In genomic region chr7:137682596-137682995, GRCh38 we compare ENCODE assay signal across 21 cellular contexts.
DNase-seq lines count a peak whose midpoint lies in the region; ATAC-seq, FAIRE-seq and TF ChIP-seq lines count a peak whose summit lies in the region.
"Had no signal": no experiment of that assay in that cellular context is flagged by ENCODE, and none has a peak within 500 bp of the region (broad histone marks: within the 10 kb centered on the region; RNA-seq: fewer than 3 reads in every experiment).

No MANE protein-coding gene starts in this region.

- H2AFZ ChIP-seq in ACC112 (ENCODE audit: low read length, unreplicated experiment): peak overlapping the region; percentile 16
- H2AFZ ChIP-seq: PC-9 had no signal

- H3K36me3 ChIP-seq in ACC112 (ENCODE audit: insufficient read depth, low read length) (0 out of 2 replicates have a peak, but pooled peaks cover 5% of the 10 kb centered on the region), bronchial epithelial cell (ENCODE audit: control insufficient read depth, insufficient read depth, low read length) (no peaks in the 10 kb centered on the region)
- H3K36me3 ChIP-seq: upper lobe of right lung had no signal

- POLR2A ChIA-PET in RWPE1 (lab: Yijun Ruan, JAX; ENCODE audit: low non-redundant PET): no interaction called here

- TF ChIP-seq CTCF in bronchial epithelial cell (IDR thresholded peaks at IDR 0.05; ENCODE audit: insufficient read depth, low read length, severe bottlenecking) (no peak), RWPE1 (conservative IDR thresholded peaks at IDR 0.05; ENCODE audit: low read depth) (no peak)

- H3K27ac ChIP-seq in ACC112 (ENCODE audit: low read depth, low read length): peak overlapping the region; percentile 96
- H3K27ac ChIP-seq in RWPE1: no peak overlapping the region
- H3K27ac ChIP-seq: PC-9, upper lobe of right lung had no signal

- DNase-seq in LHCN-M2 (ENCODE audit: low read depth) (peak; percentile 72), bronchial epithelial cell (ENCODE audit: low read depth) (peak; percentile 82), kidney tubule cell (ENCODE audit: low spot score) (peak; percentile 98), RWPE1 (ENCODE audit: low spot score) (no peak), cortex of kidney (lab: John Stamatoyannopoulos, UW) (no peak), germinal center (ENCODE audit: low spot score) (no peak)
- DNase-seq: activated CD4-positive, CD25-positive, alpha-beta regulatory T cell; activated CD8-positive, alpha-beta memory T cell treated with anti-CD3 and anti-CD28 coated beads, Interleukin-2, amount 10 ng/mL, durations not matched to agents 7 days and 5 days; activated naive CD4-positive, alpha-beta T cell; Caco-2; hypothalamus; NCI-H1417; NCI-H510A treated with DMSO at 0.1 percent for 48 hours; PC-9; stimulated activated CD4-positive, alpha-beta T cell treated with anti-CD3 and anti-CD28 coated beads, Interleukin-4, amount 100 ng/mL, for 1 hour; T-cell; upper lobe of right lung had no signal

- peaks cover 5% of the 10 kb centered on the region for H3K79me2 ChIP-seq in ACC112 (ENCODE audit: control insufficient read depth, insufficient read depth, low read length, unreplicated experiment)

- CTCF ChIA-PET in RWPE1 (lab: Yijun Ruan, JAX): no interaction called here

- peaks cover 52% of the 10 kb centered on the region for H3K4me1 ChIP-seq in ACC112 (ENCODE audit: control insufficient read depth, insufficient read depth, low read length, unreplicated experiment)
- H3K4me1 ChIP-seq: Caco-2, upper lobe of right lung had no signal

- H3K27me3 ChIP-seq in ACC112 (ENCODE audit: insufficient read depth, low read length) (no peaks in the 10 kb centered on the region), bronchial epithelial cell (ENCODE audit: control insufficient read depth, insufficient read depth, low read length) (no peaks in the 10 kb centered on the region)
- H3K27me3 ChIP-seq: upper lobe of right lung had no signal

- H3K4me3 ChIP-seq in ACC112 (ENCODE audit: low read depth, low read length) (peak overlapping the region; percentile 12; the same call in 1 of the 2 replicates), bronchial epithelial cell (ENCODE audit: low read depth, low read length) (no peak overlapping the region)
- H3K4me3 ChIP-seq: PC-9, upper lobe of right lung had no signal

- FAIRE-seq in bronchial epithelial cell (lab: Jason Lieb, UNC): no peak
- FAIRE-seq: A204.1 had no signal

- no peak for ATAC-seq in GM21825 (IDR thresholded peaks at IDR 0.05; ENCODE audit: unreplicated experiment)
- ATAC-seq: activated CD8-positive, alpha-beta memory T cell treated with anti-CD3 and anti-CD28 coated beads, Interleukin-2, amount 10 ng/mL, durations not matched to agents 7 days and 5 days; natural killer cell treated with Interleukin-12 subunit alpha and Interleukin-12 subunit beta and Interleukin-15 and Interleukin-18, amount 100 ng/mL, for 72 hours; T-cell; upper lobe of right lung had no signal

Comparison
In these comparisons a context has a peak if more than half of its experiments do, and no peak if none do; other contexts are left out.
1. DNase-seq: peak in LHCN-M2 (single experiment), bronchial epithelial cell (single experiment) and kidney tubule cell (single experiment); none in RWPE1 (single experiment), cortex of kidney (single experiment) and germinal center (single experiment).